In genomic region chr7:52369922-52370321, GRCh38 we compare ENCODE assay signal across 27 cellular contexts.
"Had no signal": no experiment of that assay in that cellular context is flagged by ENCODE, and none has a peak within 500 bp of the region (broad histone marks: within the 10 kb centered on the region; RNA-seq: fewer than 3 reads in every experiment).

No MANE protein-coding gene starts in this region.

- DNase-seq: dermis blood vessel endothelial cell; dorsolateral prefrontal cortex; effector CD4-positive, alpha-beta T cell; effector memory CD4-positive, alpha-beta T cell; endodermal cell; erythroblast; esophagus squamous epithelium; foreskin fibroblast; foreskin melanocyte; gastrocnemius medialis; glutamatergic neuron; head of caudate nucleus; heart right ventricle; hippocampal formation; left cardiac atrium; left lung; left ventricle myocardium superior; lower lobe of right lung; mesenchymal stem cell; mucosa of descending colon; naive B cell had no signal

- H3K4me3 ChIP-seq: coronary artery, dorsolateral prefrontal cortex, esophagus squamous epithelium, gastrocnemius medialis, heart right ventricle, left lung, lower lobe of right lung, mucosa of descending colon had no signal

- H3K36me3 ChIP-seq: esophagus squamous epithelium, gastrocnemius medialis, heart right ventricle, left lung, lower lobe of right lung had no signal

- H3K4me1 ChIP-seq: esophagus squamous epithelium, gastrocnemius medialis, heart right ventricle, left lung, lower lobe of right lung had no signal

- H3K27me3 ChIP-seq: dorsolateral prefrontal cortex, esophagus squamous epithelium, gastrocnemius medialis, heart right ventricle, left lung had no signal

- H3K27ac ChIP-seq: coronary artery, dorsolateral prefrontal cortex, epithelial cell of prostate, esophagus squamous epithelium, gastrocnemius medialis, heart right ventricle, left lung, lower lobe of right lung had no signal

- FAIRE-seq: endometrium, islet of Langerhans, keratinocyte had no signal

- ATAC-seq: esophagus mucosa, gastrocnemius medialis, heart right ventricle, left cardiac atrium, left lung, left ventricle myocardium superior, lower lobe of right lung, mucosa of descending colon had no signal

- H3K9me3 ChIP-seq: esophagus squamous epithelium, gastrocnemius medialis, lower lobe of right lung, mucosa of descending colon had no signal
